In genomic region chr4:26473893-26474292, GRCh38 we compare ENCODE assay signal across 29 cellular contexts. TPM values are rescaled to one million over a fixed set of nuclear protein-coding genes. Genes with fewer than 3 reads are reported as not detected.
"Had no signal": no experiment of that assay in that cellular context is flagged by ENCODE, and none has a peak within 500 bp of the region (broad histone marks: within the 10 kb centered on the region; RNA-seq: fewer than 3 reads in every experiment).

No MANE protein-coding gene starts in this region.

- H3K27me3 ChIP-seq: brain microvascular endothelial cell, cardiac muscle cell had no signal

- DNase-seq: activated CD4-positive, alpha-beta memory T cell treated with anti-CD3 and anti-CD28 coated beads for 36 hours; activated CD4-positive, alpha-beta T cell treated with anti-CD3 and anti-CD28 coated beads, Interleukin-2, amount 10 ng/mL, durations not matched to agents 7 days and 5 days; activated CD4-positive, CD25-positive, alpha-beta regulatory T cell; activated CD8-positive, alpha-beta memory T cell treated with anti-CD3 and anti-CD28 coated beads for 24 hours; activated gamma-delta T cell; activated naive CD4-positive, alpha-beta T cell treated with anti-CD3 and anti-CD28 coated beads for 36 hours; activated T-cell treated with anti-CD3 and anti-CD28 coated beads, Interleukin-2, amount 50 U/mL, for 48 hours; amygdala; brain microvascular endothelial cell; KBM-7; NCI-H1092; NCI-H1417; NCI-H1930; NCI-H2107; NCI-H2171 treated with DMSO at 0.1 percent for 48 hours; NCI-H226; NCI-H526 treated with DMSO at 0.1 percent for 48 hours; SHP77; T-cell; T-helper 2 cell had no signal

- H3K9me3 Mint-ChIP-seq: activated CD4-positive, alpha-beta memory T cell treated with anti-CD3 and anti-CD28 coated beads for 36 hours; activated CD4-positive, alpha-beta T cell treated with anti-CD3 and anti-CD28 coated beads, Interleukin-2, amount 10 ng/mL, durations not matched to agents 7 days and 5 days; activated naive CD4-positive, alpha-beta T cell treated with anti-CD3 and anti-CD28 coated beads for 36 hours; activated T-helper 17 cell treated with anti-CD3 and anti-CD28 coated beads, Interleukin-2, amount 50 U/mL, for 72 hours had no signal

- H3K4me3 ChIP-seq: cardiac muscle cell, SK-N-MC had no signal

- H3K36me3 ChIP-seq: brain microvascular endothelial cell, cardiac muscle cell had no signal

- ATAC-seq: activated T-helper 17 cell treated with anti-CD3 and anti-CD28 coated beads, Interleukin-2, amount 50 U/mL, for 72 hours; Panc1; T-cell had no signal

- H3K27ac ChIP-seq: brain microvascular endothelial cell, cardiac muscle cell, SK-N-MC, VCaP had no signal

- H3K27ac Mint-ChIP-seq: activated CD4-positive, alpha-beta memory T cell treated with anti-CD3 and anti-CD28 coated beads for 36 hours; activated CD4-positive, alpha-beta T cell treated with anti-CD3 and anti-CD28 coated beads, Interleukin-2, amount 10 ng/mL, durations not matched to agents 7 days and 5 days; activated naive CD4-positive, alpha-beta T cell treated with anti-CD3 and anti-CD28 coated beads for 36 hours; activated naive CD8-positive, alpha-beta T cell; activated T-helper 17 cell treated with anti-CD3 and anti-CD28 coated beads, Interleukin-2, amount 50 U/mL, for 72 hours; T-cell had no signal

- H3K36me3 Mint-ChIP-seq: activated CD4-positive, alpha-beta memory T cell treated with anti-CD3 and anti-CD28 coated beads for 36 hours; activated naive CD8-positive, alpha-beta T cell; T-cell had no signal

- H3K4me1 Mint-ChIP-seq: activated CD4-positive, alpha-beta T cell treated with anti-CD3 and anti-CD28 coated beads, Interleukin-2, amount 10 ng/mL, durations not matched to agents 7 days and 5 days; activated T-helper 17 cell treated with anti-CD3 and anti-CD28 coated beads, Interleukin-2, amount 50 U/mL, for 72 hours; T-cell had no signal

- H3K4me3 Mint-ChIP-seq: activated CD4-positive, alpha-beta memory T cell treated with anti-CD3 and anti-CD28 coated beads for 36 hours; activated CD4-positive, alpha-beta T cell treated with anti-CD3 and anti-CD28 coated beads, Interleukin-2, amount 10 ng/mL, durations not matched to agents 7 days and 5 days; activated naive CD4-positive, alpha-beta T cell treated with anti-CD3 and anti-CD28 coated beads for 36 hours; activated naive CD8-positive, alpha-beta T cell; activated T-helper 17 cell treated with anti-CD3 and anti-CD28 coated beads, Interleukin-2, amount 50 U/mL, for 72 hours; T-cell had no signal

RNA-seq across cellular contexts. Expression of gene CCKAR, which starts 16.4 kb away (rescaled TPM):
- total RNA-seq: activated CD4-positive, alpha-beta memory T cell treated with anti-CD3 and anti-CD28 coated beads for 36 hours; activated CD4-positive, alpha-beta T cell treated with anti-CD3 and anti-CD28 coated beads, Interleukin-2, amount 10 ng/mL, durations not matched to agents 7 days and 5 days; activated naive CD4-positive, alpha-beta T cell treated with anti-CD3 and anti-CD28 coated beads for 36 hours; activated T-helper 17 cell treated with anti-CD3 and anti-CD28 coated beads, Interleukin-2, amount 50 U/mL, for 72 hours; LHCN-M2; MCF 10A; NCI-H460; T-cell had no signal
